ENCODE assay signal across 13 cellular contexts in the genomic region with DNA sequence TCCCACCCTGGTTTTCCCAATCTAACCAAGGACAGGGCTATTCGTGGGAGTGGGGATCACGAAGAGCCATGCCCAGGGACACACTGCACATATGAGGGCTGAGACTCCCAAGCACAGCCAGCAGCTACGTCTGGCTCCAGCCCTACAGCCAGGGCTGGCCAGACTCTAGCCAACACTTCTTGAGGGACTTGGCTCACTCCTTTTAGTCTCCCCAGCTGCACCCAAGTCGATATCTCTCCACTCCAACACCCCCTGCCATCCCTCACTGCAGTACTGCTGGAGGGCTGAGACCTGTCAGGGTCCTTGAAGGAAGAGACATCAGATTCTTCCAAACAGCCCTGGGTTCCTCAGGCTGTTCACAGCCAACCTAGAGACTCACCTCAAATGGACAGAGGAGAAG.
DNase-seq lines count a peak whose midpoint lies in the region; ATAC-seq and TF ChIP-seq lines count a peak whose summit lies in the region.
"Had no signal": no experiment of that assay in that cellular context is flagged by ENCODE, and none has a peak within 500 bp of the region (broad histone marks: within the 10 kb centered on the region; RNA-seq: fewer than 3 reads in every experiment).

No MANE protein-coding gene starts in this region.

- TF ChIP-seq EP300 in upper lobe of left lung (IDR thresholded peaks at IDR 0.05): no peak

- H2AFZ ChIP-seq in mammary epithelial cell (ENCODE audit: low read depth, low read length): no peak overlapping the region
- no peak overlapping the region for H2AFZ ChIP-seq in osteoblast (ENCODE audit: low read length)

- peak overlapping the region in 1 of 3 donors; percentile 2 for H3K4me3 ChIP-seq in breast epithelium
- no peak overlapping the region for H3K4me3 ChIP-seq in mammary epithelial cell (replicated peaks in 1 of 3; ENCODE audit: insufficient read depth in 1 of 3, low read depth in 2 of 3, low read length in 3 of 3)
- no peak overlapping the region for H3K4me3 ChIP-seq in osteoblast (ENCODE audit: insufficient read depth, low read length)
- H3K4me3 ChIP-seq in upper lobe of left lung: no peak overlapping the region
- no peak overlapping the region for H3K4me3 ChIP-seq in MG63
- H3K4me3 ChIP-seq in mucosa of descending colon: no peak overlapping the region
- H3K4me3 ChIP-seq: SK-N-MC had no signal

- H3K27ac ChIP-seq in breast epithelium (peak overlapping the region; percentile 49 to 56), mammary epithelial cell (ENCODE audit: insufficient read depth, low read depth, low read length) (no peak overlapping the region), osteoblast (ENCODE audit: low read depth, low read length) (no peak overlapping the region), upper lobe of left lung (peak overlapping the region; percentile 30 to 90 (median 78))
- H3K27ac ChIP-seq: SK-N-MC had no signal

- dilution Hi-C loops in mammary epithelial cell (cut with HindIII; ENCODE audit: low sequenced_read_pairs): no loop called here

- no TSS peak for BruUV-seq in mammary epithelial cell (replicated peaks; lab: Mats Ljungman, UMichigan)

- no peak for TF ChIP-seq CTCF in breast epithelium (IDR thresholded peaks at IDR 0.05)
- no peak for TF ChIP-seq CTCF in mammary epithelial cell (conservative IDR thresholded peaks at IDR 0.05 in 1 of 2, IDR thresholded peaks at IDR 0.05 in 1 of 2; ENCODE audit: extremely low read depth in 1 of 2, insufficient read depth in 1 of 2, low read depth in 1 of 2, low read length in 2 of 2)
- no peak for TF ChIP-seq CTCF in osteoblast (IDR thresholded peaks at IDR 0.05; ENCODE audit: extremely low read depth, low read depth, low read length)
- no peak for TF ChIP-seq CTCF in upper lobe of left lung (IDR thresholded peaks at IDR 0.05)
- no peak for TF ChIP-seq CTCF in mucosa of descending colon (IDR thresholded peaks at IDR 0.05)

- H3K4me1 Mint-ChIP-seq in effector memory CD8-positive, alpha-beta T cell (ENCODE audit: low read depth in 2 of 2): peaks cover 44 to 66% of the 10 kb centered on the region in 2 donors

- TF ChIP-seq POLR2A in breast epithelium (IDR thresholded peaks at IDR 0.05) (no peak), upper lobe of left lung (IDR thresholded peaks at IDR 0.05) (no peak)

- H3K9me3 ChIP-seq in breast epithelium (no peaks in the 10 kb centered on the region), mammary epithelial cell (replicated peaks; ENCODE audit: insufficient read depth, low read length) (no peaks in the 10 kb centered on the region), osteoblast (ENCODE audit: low read depth, low read length) (no peaks in the 10 kb centered on the region), upper lobe of left lung (no peaks in the 10 kb centered on the region), MG63 (no peaks in the 10 kb centered on the region), mucosa of descending colon (no peaks in the 10 kb centered on the region)

- no peaks in the 10 kb centered on the region for H3K27me3 Mint-ChIP-seq in effector memory CD8-positive, alpha-beta T cell
- H3K27me3 Mint-ChIP-seq: brain had no signal

- H3K4me1 ChIP-seq in breast epithelium: peaks cover 14 to 43% of the 10 kb centered on the region in 2 donors
- H3K4me1 ChIP-seq in mammary epithelial cell (ENCODE audit: insufficient read depth, low read length): peaks cover 19% of the 10 kb centered on the region
- peaks cover 34% of the 10 kb centered on the region for H3K4me1 ChIP-seq in osteoblast (ENCODE audit: insufficient read depth, low read length)
- peaks cover 92 to 98% (median 97%) of the 10 kb centered on the region in 4 donors for H3K4me1 ChIP-seq in upper lobe of left lung
- peaks cover 43% of the 10 kb centered on the region for H3K4me1 ChIP-seq in mucosa of descending colon (ENCODE audit: low read depth)

- H3K36me3 ChIP-seq in breast epithelium: no peaks in the 10 kb centered on the region
- peaks cover 12% of the 10 kb centered on the region for H3K36me3 ChIP-seq in mammary epithelial cell (ENCODE audit: insufficient read depth, low read length)
- peaks cover 28% of the 10 kb centered on the region for H3K36me3 ChIP-seq in osteoblast (ENCODE audit: insufficient read depth, low read length)
- H3K36me3 ChIP-seq in upper lobe of left lung: peaks cover 32 to 95% (median 74%) of the 10 kb centered on the region in 4 donors
- peaks cover 35% of the 10 kb centered on the region for H3K36me3 ChIP-seq in MG63
- peaks cover 9% of the 10 kb centered on the region for H3K36me3 ChIP-seq in mucosa of descending colon (ENCODE audit: low read depth)

- H3K27me3 ChIP-seq in breast epithelium: no peaks in the 10 kb centered on the region
- H3K27me3 ChIP-seq in mammary epithelial cell (ENCODE audit: insufficient read depth, low read length): no peaks in the 10 kb centered on the region
- H3K27me3 ChIP-seq in osteoblast (ENCODE audit: insufficient read depth, low read length): no peaks in the 10 kb centered on the region
- no peaks in the 10 kb centered on the region for H3K27me3 ChIP-seq in upper lobe of left lung
- H3K27me3 ChIP-seq in MG63: no peaks in the 10 kb centered on the region

- 100% methylated on average over 4 of the region's 4 CpGs for WGBS in mammary epithelial cell (ENCODE audit: low coverage, missing lambda C conversion rate)
- 58 to 69% methylated on average over 2 to 4 of the region's 4 CpGs for WGBS in upper lobe of left lung, 2 donors

- H3K36me3 Mint-ChIP-seq in effector memory CD8-positive, alpha-beta T cell (ENCODE audit: insufficient read depth): peaks cover 60% of the 10 kb centered on the region

- no peak for ATAC-seq in effector memory CD8-positive, alpha-beta T cell (replicated peaks)
- ATAC-seq in upper lobe of left lung (ENCODE audit: low FRiP score in 2 of 2) (no peak), mucosa of descending colon (no peak)
- ATAC-seq: activated T-cell treated with anti-CD3 and anti-CD28 coated beads, Interleukin-2, amount 50 U/mL, for 4 hours had no signal

- H3K9ac ChIP-seq in mammary epithelial cell (ENCODE audit: insufficient read depth, low read length): no peak overlapping the region

- CTCF ChIA-PET in mammary epithelial cell (lab: Charles Lee; ENCODE audit: low non-redundant PET): no interaction called here

- no peak for DNase-seq in breast epithelium (ENCODE audit: low spot score in 2 of 2)
- DNase-seq in mammary epithelial cell: no peak
- DNase-seq in effector memory CD8-positive, alpha-beta T cell: no peak
- DNase-seq in osteoblast (ENCODE audit: insufficient read length, low spot score, missing footprints): peak; percentile 48
- no peak for DNase-seq in upper lobe of left lung
- no peak for DNase-seq in MG63
- DNase-seq in DMS153 treated with DMSO at 0.1 percent for 48 hours (lab: John Stamatoyannopoulos, UW; ENCODE audit: unreplicated experiment): no peak
- no peak for DNase-seq in mucosa of descending colon
- DNase-seq: activated T-cell treated with anti-CD3 and anti-CD28 coated beads, Interleukin-2, amount 50 U/mL, for 4 hours; MM.1S; nephron progenitor cell had no signal

- no peaks in the 10 kb centered on the region for H4K20me1 ChIP-seq in mammary epithelial cell (ENCODE audit: insufficient read depth, low read length)
- peaks cover 4% of the 10 kb centered on the region for H4K20me1 ChIP-seq in osteoblast (ENCODE audit: insufficient read depth, low read length)

- H3K4me2 ChIP-seq in mammary epithelial cell (ENCODE audit: insufficient read depth, low read depth, low read length): no peak overlapping the region
- H3K4me2 ChIP-seq in osteoblast (ENCODE audit: insufficient read depth, low read length): no peak overlapping the region

- H3K79me2 ChIP-seq in mammary epithelial cell (ENCODE audit: insufficient read depth, low read length) (peaks cover 37% of the 10 kb centered on the region), osteoblast (ENCODE audit: insufficient read depth, low read length) (peaks cover 18% of the 10 kb centered on the region)

- H3K27ac Mint-ChIP-seq in effector memory CD8-positive, alpha-beta T cell: peak overlapping the region; percentile 79 to 80
- H3K27ac Mint-ChIP-seq: brain, nephron progenitor cell had no signal

- in situ Hi-C loops in mammary epithelial cell (cut with MboI; ENCODE audit: low sequenced_read_pairs in 2 of 2): no loop called here

- intact Hi-C loops in breast epithelium (cut with DNase I; ENCODE audit: low total_unique reads): no loop called here
- intact Hi-C loops in mammary epithelial cell (cut with micrococcal nuclease): no loop called here
- intact Hi-C loops in mucosa of descending colon (cut with DNase I, micrococcal nuclease): no loop called here

- peak overlapping the region in 1 of 2 donors; percentile 20 for H3K4me3 Mint-ChIP-seq in effector memory CD8-positive, alpha-beta T cell
- H3K4me3 Mint-ChIP-seq: activated T-cell treated with anti-CD3 and anti-CD28 coated beads, Interleukin-2, amount 50 U/mL, for 4 hours; brain; nephron progenitor cell had no signal

- no peaks in the 10 kb centered on the region for H3K9me3 Mint-ChIP-seq in effector memory CD8-positive, alpha-beta T cell
- H3K9me3 Mint-ChIP-seq: activated T-cell treated with anti-CD3 and anti-CD28 coated beads, Interleukin-2, amount 50 U/mL, for 4 hours; brain; nephron progenitor cell had no signal

Comparison
In these comparisons a context has a peak if more than half of its experiments do, and no peak if none do; other contexts are left out.
1. H3K27ac ChIP-seq: peak in breast epithelium (2 of 2) and upper lobe of left lung (4 of 4); none in mammary epithelial cell (single experiment) and osteoblast (single experiment).